Comparison of ENCODE assay signal across 34 cellular contexts in the genomic region with DNA sequence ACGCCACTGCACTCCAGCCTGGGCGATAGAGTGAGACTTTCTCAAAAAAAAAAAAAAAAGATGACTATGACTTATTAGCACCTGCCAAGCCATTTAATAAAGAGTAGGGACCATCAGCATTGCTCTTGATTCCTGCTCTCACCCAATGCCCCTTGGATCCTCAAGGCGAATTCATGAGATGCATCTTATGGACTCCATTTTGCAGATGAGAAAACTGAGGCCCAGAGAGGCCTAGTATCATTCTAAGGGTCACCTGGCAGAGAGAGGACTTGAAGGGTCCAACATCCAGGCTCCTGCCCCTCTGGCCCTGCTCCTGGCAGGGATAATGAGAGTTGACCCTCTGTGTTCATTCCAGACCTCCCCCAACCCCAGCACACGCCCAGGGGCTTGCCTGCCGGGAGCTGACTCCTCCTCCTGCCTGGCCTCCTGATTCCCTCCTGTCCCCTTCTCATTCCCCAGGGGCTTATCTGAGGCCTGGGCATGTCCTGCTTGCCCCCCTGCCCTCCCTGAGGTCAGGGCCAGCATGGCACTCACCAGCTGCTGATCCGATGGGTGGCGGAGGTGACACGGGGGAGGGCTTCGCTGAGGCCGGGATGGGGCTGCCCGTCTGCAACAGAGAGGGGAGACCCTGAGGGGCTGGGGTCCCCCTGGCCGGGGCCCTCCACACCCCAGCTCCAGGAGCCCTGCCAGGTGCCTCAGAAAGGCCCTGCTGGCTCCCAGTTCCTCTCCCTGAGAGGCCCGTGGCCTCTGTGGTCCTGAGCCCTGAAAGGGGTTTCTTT. TPM values are rescaled to one million over a fixed set of nuclear protein-coding genes. Genes with fewer than 3 reads are reported as not detected.
"Had no signal": no experiment of that assay in that cellular context is flagged by ENCODE, and none has a peak within 500 bp of the region (broad histone marks: within the 10 kb centered on the region; RNA-seq: fewer than 3 reads in every experiment).

No MANE protein-coding gene starts in this region.

- H3K4me1 Mint-ChIP-seq: activated CD4-positive, alpha-beta T cell treated with anti-CD3 and anti-CD28 coated beads, Interleukin-2, amount 10 ng/mL, durations not matched to agents 7 days and 5 days; activated naive CD4-positive, alpha-beta T cell treated with anti-CD3 and anti-CD28 coated beads, Interleukin-2, amount 10 ng/mL, durations not matched to agents 7 days and 5 days; brain; WTC11 had no signal

- FAIRE-seq: colon had no signal

- H3K4me3 Mint-ChIP-seq: activated CD4-positive, alpha-beta memory T cell treated with anti-CD3 and anti-CD28 coated beads, Interleukin-2, amount 10 ng/mL, durations not matched to agents 7 days and 5 days; activated CD4-positive, alpha-beta T cell treated with anti-CD3 and anti-CD28 coated beads, Interleukin-2, amount 10 ng/mL, durations not matched to agents 7 days and 5 days; activated naive CD4-positive, alpha-beta T cell treated with anti-CD3 and anti-CD28 coated beads, Interleukin-2, amount 10 ng/mL, durations not matched to agents 7 days and 5 days; activated naive CD8-positive, alpha-beta T cell treated with anti-CD3 and anti-CD28 coated beads, Interleukin-2, amount 10 ng/mL, durations not matched to agents 7 days and 5 days; activated T-cell treated with anti-CD3 and anti-CD28 coated beads, Interleukin-2, amount 50 U/mL, for 24 hours; activated T-cell treated with anti-CD3 and anti-CD28 coated beads, Interleukin-2, amount 50 U/mL, for 72 hours; brain; central memory CD8-positive, alpha-beta T cell; effector memory CD8-positive, alpha-beta T cell; WTC11 had no signal

- H3K9me3 Mint-ChIP-seq: activated CD4-positive, alpha-beta memory T cell treated with anti-CD3 and anti-CD28 coated beads, Interleukin-2, amount 10 ng/mL, durations not matched to agents 7 days and 5 days; activated CD4-positive, alpha-beta T cell treated with anti-CD3 and anti-CD28 coated beads, Interleukin-2, amount 10 ng/mL, durations not matched to agents 7 days and 5 days; activated naive CD4-positive, alpha-beta T cell treated with anti-CD3 and anti-CD28 coated beads, Interleukin-2, amount 10 ng/mL, durations not matched to agents 7 days and 5 days; activated naive CD4-positive, alpha-beta T cell treated with anti-CD3 and anti-CD28 coated beads, Interleukin-2, amount 50 U/mL, for 72 hours; activated naive CD8-positive, alpha-beta T cell treated with anti-CD3 and anti-CD28 coated beads, Interleukin-2, amount 10 ng/mL, durations not matched to agents 7 days and 5 days; activated T-cell treated with anti-CD3 and anti-CD28 coated beads, Interleukin-2, amount 50 U/mL, for 24 hours; activated T-cell treated with anti-CD3 and anti-CD28 coated beads, Interleukin-2, amount 50 U/mL, for 72 hours; brain; central memory CD8-positive, alpha-beta T cell; effector memory CD8-positive, alpha-beta T cell; WTC11 had no signal

- H3K4me3 ChIP-seq: ascending aorta, breast epithelium, cardiac muscle cell, esophagus squamous epithelium, gastroesophageal sphincter had no signal

- ATAC-seq: activated naive CD4-positive, alpha-beta T cell treated with anti-CD3 and anti-CD28 coated beads, Interleukin-2, amount 50 U/mL, for 72 hours; activated T-cell treated with anti-CD3 and anti-CD28 coated beads, Interleukin-2, amount 50 U/mL, for 72 hours; effector memory CD8-positive, alpha-beta T cell; gastroesophageal sphincter; WTC11 had no signal

- H3K4me1 ChIP-seq: breast epithelium had no signal

- H3K36me3 Mint-ChIP-seq: activated naive CD4-positive, alpha-beta T cell treated with anti-CD3 and anti-CD28 coated beads, Interleukin-2, amount 50 U/mL, for 72 hours; activated naive CD8-positive, alpha-beta T cell treated with anti-CD3 and anti-CD28 coated beads, Interleukin-2, amount 10 ng/mL, durations not matched to agents 7 days and 5 days; WTC11 had no signal

- H3K27ac ChIP-seq: ascending aorta, breast epithelium, cardiac muscle cell, esophagus squamous epithelium, gastroesophageal sphincter, VCaP had no signal

- DNase-seq: activated CD4-positive, alpha-beta memory T cell treated with anti-CD3 and anti-CD28 coated beads, Interleukin-2, amount 10 ng/mL, durations not matched to agents 7 days and 5 days; activated CD4-positive, alpha-beta T cell treated with anti-CD3 and anti-CD28 coated beads for 1 hour; activated CD4-positive, alpha-beta T cell treated with anti-CD3 and anti-CD28 coated beads for 4 hours; activated CD4-positive, alpha-beta T cell treated with anti-CD3 and anti-CD28 coated beads, Interleukin-2, amount 10 ng/mL, durations not matched to agents 7 days and 5 days; activated CD4-positive, alpha-beta T cell treated with anti-CD3 and anti-CD28 coated beads, Interleukin-2, amount 50 U/mL, for 4 hours; activated CD8-positive, alpha-beta memory T cell treated with anti-CD3 and anti-CD28 coated beads, Interleukin-2, amount 50 U/mL, for 48 hours; activated gamma-delta T cell; activated naive CD4-positive, alpha-beta T cell; activated naive CD4-positive, alpha-beta T cell treated with anti-CD3 and anti-CD28 coated beads, Interleukin-2, amount 10 ng/mL, durations not matched to agents 7 days and 5 days; activated naive CD8-positive, alpha-beta T cell treated with anti-CD3 and anti-CD28 coated beads, Interleukin-2, amount 10 ng/mL, durations not matched to agents 7 days and 5 days; activated T-cell treated with anti-CD3 and anti-CD28 coated beads for 4 hours; activated T-cell treated with anti-CD3 and anti-CD28 coated beads, Interleukin-2, amount 50 U/mL, for 24 hours; activated T-cell treated with anti-CD3 and anti-CD28 coated beads, Interleukin-2, amount 50 U/mL, for 72 hours; cortex of kidney; dermis blood vessel endothelial cell; effector CD4-positive, alpha-beta T cell; effector memory CD8-positive, alpha-beta T cell; erythroblast; esophagus squamous epithelium; foreskin melanocyte; T-helper 2 cell had no signal

- H3K27me3 Mint-ChIP-seq: activated CD4-positive, alpha-beta memory T cell treated with anti-CD3 and anti-CD28 coated beads, Interleukin-2, amount 10 ng/mL, durations not matched to agents 7 days and 5 days; activated CD4-positive, alpha-beta T cell treated with anti-CD3 and anti-CD28 coated beads, Interleukin-2, amount 10 ng/mL, durations not matched to agents 7 days and 5 days; activated naive CD4-positive, alpha-beta T cell treated with anti-CD3 and anti-CD28 coated beads, Interleukin-2, amount 10 ng/mL, durations not matched to agents 7 days and 5 days; activated naive CD8-positive, alpha-beta T cell treated with anti-CD3 and anti-CD28 coated beads, Interleukin-2, amount 10 ng/mL, durations not matched to agents 7 days and 5 days; activated T-cell treated with anti-CD3 and anti-CD28 coated beads, Interleukin-2, amount 50 U/mL, for 24 hours; brain; central memory CD8-positive, alpha-beta T cell; effector memory CD8-positive, alpha-beta T cell had no signal

- H3K27ac Mint-ChIP-seq: activated CD4-positive, alpha-beta memory T cell treated with anti-CD3 and anti-CD28 coated beads, Interleukin-2, amount 10 ng/mL, durations not matched to agents 7 days and 5 days; activated CD4-positive, alpha-beta T cell treated with anti-CD3 and anti-CD28 coated beads, Interleukin-2, amount 10 ng/mL, durations not matched to agents 7 days and 5 days; activated naive CD4-positive, alpha-beta T cell treated with anti-CD3 and anti-CD28 coated beads, Interleukin-2, amount 10 ng/mL, durations not matched to agents 7 days and 5 days; activated naive CD4-positive, alpha-beta T cell treated with anti-CD3 and anti-CD28 coated beads, Interleukin-2, amount 50 U/mL, for 72 hours; activated naive CD8-positive, alpha-beta T cell treated with anti-CD3 and anti-CD28 coated beads, Interleukin-2, amount 10 ng/mL, durations not matched to agents 7 days and 5 days; activated T-cell treated with anti-CD3 and anti-CD28 coated beads, Interleukin-2, amount 50 U/mL, for 72 hours; brain; WTC11 had no signal

- H3K36me3 ChIP-seq: ascending aorta, breast epithelium, cardiac muscle cell had no signal

- H3K27me3 ChIP-seq: ascending aorta, breast epithelium, cardiac muscle cell, esophagus squamous epithelium, gastroesophageal sphincter had no signal

- H3K9me3 ChIP-seq: ascending aorta, breast epithelium, esophagus squamous epithelium, gastroesophageal sphincter had no signal

RNA-seq across cellular contexts. Expression of a gene that starts 22.0 kb away (rescaled TPM):
- total RNA-seq: cardiac muscle cell, fibroblast of lung, fibroblast of villous mesenchyme had no signal
- polyA plus RNA-seq: cardiac muscle cell, fibroblast of lung had no signal

RNA-seq across cellular contexts. Expression of a gene that starts 37.0 kb away (rescaled TPM):
- total RNA-seq: ascending aorta, cardiac muscle cell, cerebellum, dermis blood vessel endothelial cell, esophagus squamous epithelium, fibroblast of lung, fibroblast of villous mesenchyme, gastroesophageal sphincter, WTC11 had no signal
- polyA plus RNA-seq: cardiac muscle cell, fibroblast of lung had no signal
